9 cellular contexts compared by ENCODE assay signal in genomic region chr1:12001249-12001917, GRCh38. TPM values are rescaled to one million over a fixed set of nuclear protein-coding genes. Genes with fewer than 3 reads are reported as not detected.
DNase-seq lines count a peak whose midpoint lies in the region; ATAC-seq, FAIRE-seq and TF ChIP-seq lines count a peak whose summit lies in the region.
"Had no signal": no experiment of that assay in that cellular context is flagged by ENCODE, and none has a peak within 500 bp of the region (broad histone marks: within the 10 kb centered on the region; RNA-seq: fewer than 3 reads in every experiment).

No MANE protein-coding gene starts in this region.

- H3K4me3 ChIP-seq in fibroblast of pulmonary artery (replicated peaks; ENCODE audit: low read depth, low read length) (no peak overlapping the region), spleen (no peak overlapping the region), small intestine (ENCODE audit: low read depth in 1 of 2, low read length in 2 of 2) (no peak overlapping the region)

- TF ChIP-seq CTCF in fibroblast of pulmonary artery (IDR thresholded peaks at IDR 0.05; ENCODE audit: low read length, missing control alignments) (peak; percentile 64), spleen (IDR thresholded peaks at IDR 0.05 in 8 of 11, conservative IDR thresholded peaks at IDR 0.05 in 3 of 11) (peak in 7 of 11 experiments; percentile 28 to 64 (median 42))

- TF ChIP-seq POLR2A in spleen (IDR thresholded peaks at IDR 0.05), result no peak

- no peaks in the 10 kb centered on the region for H3K9me3 ChIP-seq in spleen
- H3K9me3 ChIP-seq in small intestine (ENCODE audit: control insufficient read depth, low read depth), result no peaks in the 10 kb centered on the region

- FAIRE-seq in small intestine (lab: Jason Lieb, UNC), result no peak

- DNase-seq in EH (ENCODE audit: low read depth) (peak; percentile 52), KG1 (lab: John Stamatoyannopoulos, UW) (peak; percentile 6), fibroblast of pulmonary artery (ENCODE audit: low read depth) (peak; percentile 73), spleen (no peak), small intestine (no peak)
- peak; percentile 76 for DNase-seq in activated CD4-positive, alpha-beta memory T cell treated with anti-CD3 and anti-CD28 coated beads, Interleukin-2, amount 10 ng/mL, durations not matched to agents 7 days and 5 days

- peaks cover 7 to 100% (median 99%) of the 10 kb centered on the region in 6 donors for H3K36me3 ChIP-seq in spleen
- peaks cover 38 to 39% of the 10 kb centered on the region in 2 donors for H3K36me3 ChIP-seq in small intestine (ENCODE audit: control insufficient read depth in 2 of 2, insufficient read depth in 2 of 2, low read length in 2 of 2)

- H3K36me3 Mint-ChIP-seq in activated CD4-positive, alpha-beta memory T cell treated with anti-CD3 and anti-CD28 coated beads, Interleukin-2, amount 10 ng/mL, durations not matched to agents 7 days and 5 days (ENCODE audit: low read depth), result peaks cover 73% of the 10 kb centered on the region

- H3K4me1 Mint-ChIP-seq in activated CD4-positive, alpha-beta memory T cell treated with anti-CD3 and anti-CD28 coated beads, Interleukin-2, amount 10 ng/mL, durations not matched to agents 7 days and 5 days, result peaks cover 27% of the 10 kb centered on the region
- H3K4me1 Mint-ChIP-seq: T-helper 17 cell had no signal

- H3K9me3 Mint-ChIP-seq in activated CD4-positive, alpha-beta memory T cell treated with anti-CD3 and anti-CD28 coated beads, Interleukin-2, amount 10 ng/mL, durations not matched to agents 7 days and 5 days, result no peaks in the 10 kb centered on the region

- CTCF ChIA-PET in activated CD4-positive, alpha-beta memory T cell treated with anti-CD3 and anti-CD28 coated beads, Interleukin-2, amount 10 ng/mL, durations not matched to agents 7 days and 5 days (lab: Charles Lee), result interaction anchor here (0.6 to 3.0 kb wide), 3 partner anchors 11 to 77 kb away, joined by 3 to 11 read pairs (median 3); no protein-coding TSS in a partner anchor

- POLR2A ChIA-PET in activated CD4-positive, alpha-beta memory T cell treated with anti-CD3 and anti-CD28 coated beads, Interleukin-2, amount 10 ng/mL, durations not matched to agents 7 days and 5 days (lab: Charles Lee), result interaction anchor here (2.6 kb wide), 1 partner anchor 92 kb away, joined by 9 read pairs; no protein-coding TSS in a partner anchor

- H3K27me3 Mint-ChIP-seq in activated CD4-positive, alpha-beta memory T cell treated with anti-CD3 and anti-CD28 coated beads, Interleukin-2, amount 10 ng/mL, durations not matched to agents 7 days and 5 days, result no peaks in the 10 kb centered on the region
- H3K27me3 Mint-ChIP-seq: T-helper 17 cell had no signal

- ATAC-seq in HG02884 (IDR thresholded peaks at IDR 0.05; ENCODE audit: unreplicated experiment), result no peak
- ATAC-seq in GM21367 (IDR thresholded peaks at IDR 0.05; ENCODE audit: unreplicated experiment), result no peak
- ATAC-seq: T-helper 17 cell had no signal

- intact Hi-C loops in spleen (cut with DNase I; ENCODE audit: low total_unique reads), result no loop called here

- WGBS in spleen, 5 donors, result 84 to 89% (median 85%) methylated on average over 14 of the region's 14 CpGs
- WGBS in small intestine, 3 donors, result 79 to 94% (median 84%) methylated on average over 14 of the region's 14 CpGs

- H3K27ac ChIP-seq in spleen, result no peak overlapping the region
- peak overlapping the region in 1 of 2 donors; percentile 68 for H3K27ac ChIP-seq in small intestine (ENCODE audit: low read depth in 1 of 2, low read length in 1 of 2)

- H3K27me3 ChIP-seq in spleen (replicated peaks in 1 of 7) (no peaks in the 10 kb centered on the region), small intestine (ENCODE audit: control insufficient read depth in 2 of 2, insufficient read depth in 2 of 2, low read length in 2 of 2) (no peaks in the 10 kb centered on the region)

- peaks cover 0 to 6% (median 0%) of the 10 kb centered on the region in 6 donors for H3K4me1 ChIP-seq in spleen
- peaks cover 0 to 2% of the 10 kb centered on the region in 2 donors for H3K4me1 ChIP-seq in small intestine (ENCODE audit: control insufficient read depth in 2 of 2, insufficient read depth in 1 of 2, low read depth in 1 of 2, low read length in 1 of 2)

- peak overlapping the region; percentile 56 for H3K27ac Mint-ChIP-seq in activated CD4-positive, alpha-beta memory T cell treated with anti-CD3 and anti-CD28 coated beads, Interleukin-2, amount 10 ng/mL, durations not matched to agents 7 days and 5 days
- H3K27ac Mint-ChIP-seq: T-helper 17 cell had no signal

- H3K4me3 Mint-ChIP-seq in activated CD4-positive, alpha-beta memory T cell treated with anti-CD3 and anti-CD28 coated beads, Interleukin-2, amount 10 ng/mL, durations not matched to agents 7 days and 5 days, result no peak overlapping the region
- H3K4me3 Mint-ChIP-seq: T-helper 17 cell had no signal

RNA-seq across cellular contexts. Expression of gene MIIP, which starts 17.9 kb away (rescaled TPM):
- 10 to 100 TPM; 98.3 to 98.6 TPM for total RNA-seq in activated CD4-positive, alpha-beta memory T cell treated with anti-CD3 and anti-CD28 coated beads, Interleukin-2, amount 10 ng/mL, durations not matched to agents 7 days and 5 days
- total RNA-seq in spleen, result 10 to 100 TPM; 33.2 to 65.5 (median 46.5) TPM
- polyA plus RNA-seq in spleen, result 100 to 1,000 TPM in 1 of 3 donors, 10 to 100 TPM in 2; 38.0 to 109 (median 97.2) TPM
- 10 to 100 TPM; 25.4 to 65.7 (median 52.8) TPM for polyA plus RNA-seq in small intestine

RNA-seq across cellular contexts. Expression of gene MFN2, which starts 21.1 kb away (rescaled TPM):
- 10 to 100 TPM; 51.4 to 52.1 TPM for total RNA-seq in activated CD4-positive, alpha-beta memory T cell treated with anti-CD3 and anti-CD28 coated beads, Interleukin-2, amount 10 ng/mL, durations not matched to agents 7 days and 5 days
- total RNA-seq in spleen, result 10 to 100 TPM; 47.3 to 69.6 (median 62.9) TPM
- polyA plus RNA-seq in spleen, result 10 to 100 TPM; 14.8 to 28.1 (median 16.2) TPM
- polyA plus RNA-seq in small intestine, result 10 to 100 TPM; 60.3 to 87.0 (median 85.9) TPM

Comparison
In these comparisons a context has a peak if more than half of its experiments do, and no peak if none do; other contexts are left out.
1. DNase-seq: peak in EH (single experiment), KG1 (single experiment), activated CD4-positive, alpha-beta memory T cell treated with anti-CD3 and anti-CD28 coated beads, Interleukin-2, amount 10 ng/mL, durations not matched to agents 7 days and 5 days (single experiment) and fibroblast of pulmonary artery (single experiment); none in spleen (single experiment) and small intestine (single experiment).